In genomic region chr11:3855808-3856491, GRCh38 we compare ENCODE assay signal across 8 cellular contexts. TPM values are rescaled to one million over a fixed set of nuclear protein-coding genes. Genes with fewer than 3 reads are reported as not detected.
DNase-seq lines count a peak whose midpoint lies in the region; ATAC-seq, FAIRE-seq and TF ChIP-seq lines count a peak whose summit lies in the region.

No MANE protein-coding gene starts in this region.

- no peaks in the 10 kb centered on the region for H3K27me3 ChIP-seq in CD4-positive, alpha-beta memory T cell (ENCODE audit: insufficient read depth, low read length)
- H3K27me3 ChIP-seq in right lobe of liver: no peaks in the 10 kb centered on the region

- H3K27me3 Mint-ChIP-seq in CD4-positive, alpha-beta memory T cell: no peaks in the 10 kb centered on the region
- no peaks in the 10 kb centered on the region for H3K27me3 Mint-ChIP-seq in dendritic cell treated with granulocyte-macrophage colony-stimulating factor and Interleukin-4, amounts not matched to agents 40 ng/mL and 50 ng/mL, for 4 days
- no peaks in the 10 kb centered on the region for H3K27me3 Mint-ChIP-seq in stimulated activated naive CD8-positive, alpha-beta T cell treated with anti-CD3 and anti-CD28 coated beads, Interleukin-15, Interleukin-2, amounts not matched to agents 100 ng/mL and 50 ng/mL, for 24 hours

- ATAC-seq in GM19455 (IDR thresholded peaks at IDR 0.05; ENCODE audit: unreplicated experiment) (peak; percentile 23), right lobe of liver (peak; percentile 23 to 66 (median 50))

- peak overlapping the region; percentile 67 to 92 for H3K4me3 ChIP-seq in CD4-positive, alpha-beta memory T cell (ENCODE audit: low read length in 2 of 2)
- peak overlapping the region; percentile 74 to 96 (median 89) for H3K4me3 ChIP-seq in right lobe of liver

- peak overlapping the region; percentile 88 to 99 (median 95) for H3K27ac Mint-ChIP-seq in CD4-positive, alpha-beta memory T cell
- H3K27ac Mint-ChIP-seq in dendritic cell treated with granulocyte-macrophage colony-stimulating factor and Interleukin-4, amounts not matched to agents 40 ng/mL and 50 ng/mL, for 4 days: peak overlapping the region; percentile 99
- peak overlapping the region; percentile 93 for H3K27ac Mint-ChIP-seq in stimulated activated naive CD8-positive, alpha-beta T cell treated with anti-CD3 and anti-CD28 coated beads, Interleukin-15, Interleukin-2, amounts not matched to agents 100 ng/mL and 50 ng/mL, for 24 hours

- no peak for FAIRE-seq in GM19239 (lab: Jason Lieb, UNC)

- intact Hi-C loops in CD4-positive, alpha-beta memory T cell (cut with micrococcal nuclease): loop anchor here (1.0 to 5.0 kb wide), 4 partner anchors 8 to 129 kb away; no protein-coding TSS in a partner anchor
- intact Hi-C loops in dendritic cell treated with granulocyte-macrophage colony-stimulating factor and Interleukin-4, amounts not matched to agents 40 ng/mL and 50 ng/mL, for 4 days (cut with micrococcal nuclease): loop anchor here (2.0 to 10.0 kb wide), 3 partner anchors 15 to 99 kb away; partner anchors contain the start of gene RHOG
- intact Hi-C loops in right lobe of liver (cut with DNase I): loop anchor here (10.0 kb wide), 2 partner anchors 79 to 219 kb away; no protein-coding TSS in a partner anchor

- H3K36me3 Mint-ChIP-seq in CD4-positive, alpha-beta memory T cell: peaks cover 4 to 25% of the 10 kb centered on the region in 2 donors
- peaks cover 14% of the 10 kb centered on the region for H3K36me3 Mint-ChIP-seq in dendritic cell treated with granulocyte-macrophage colony-stimulating factor and Interleukin-4, amounts not matched to agents 40 ng/mL and 50 ng/mL, for 4 days (ENCODE audit: low read depth)
- H3K36me3 Mint-ChIP-seq in stimulated activated naive CD8-positive, alpha-beta T cell treated with anti-CD3 and anti-CD28 coated beads, Interleukin-15, Interleukin-2, amounts not matched to agents 100 ng/mL and 50 ng/mL, for 24 hours (ENCODE audit: low read depth): peaks cover 3% of the 10 kb centered on the region

- peaks cover 0 to 2% (median 0%) of the 10 kb centered on the region in 8 donors for H3K9me3 Mint-ChIP-seq in CD4-positive, alpha-beta memory T cell
- no peaks in the 10 kb centered on the region for H3K9me3 Mint-ChIP-seq in dendritic cell treated with granulocyte-macrophage colony-stimulating factor and Interleukin-4, amounts not matched to agents 40 ng/mL and 50 ng/mL, for 4 days
- H3K9me3 Mint-ChIP-seq in stimulated activated naive CD8-positive, alpha-beta T cell treated with anti-CD3 and anti-CD28 coated beads, Interleukin-15, Interleukin-2, amounts not matched to agents 100 ng/mL and 50 ng/mL, for 24 hours: no peaks in the 10 kb centered on the region

- TF ChIP-seq CTCF in right lobe of liver (IDR thresholded peaks at IDR 0.05): no peak

- H3K4me1 ChIP-seq in CD4-positive, alpha-beta memory T cell (ENCODE audit: insufficient read depth, low read length): peaks cover 71% of the 10 kb centered on the region
- H3K4me1 ChIP-seq in right lobe of liver: peaks cover 0 to 50% (median 20%) of the 10 kb centered on the region in 4 donors

- peak; percentile 20 for TF ChIP-seq POLR2A in right lobe of liver (IDR thresholded peaks at IDR 0.05)

- peak overlapping the region; percentile 79 to 97 (median 89) for H3K4me3 Mint-ChIP-seq in CD4-positive, alpha-beta memory T cell
- H3K4me3 Mint-ChIP-seq in dendritic cell treated with granulocyte-macrophage colony-stimulating factor and Interleukin-4, amounts not matched to agents 40 ng/mL and 50 ng/mL, for 4 days: peak overlapping the region; percentile 100
- peak overlapping the region; percentile 96 for H3K4me3 Mint-ChIP-seq in stimulated activated naive CD8-positive, alpha-beta T cell treated with anti-CD3 and anti-CD28 coated beads, Interleukin-15, Interleukin-2, amounts not matched to agents 100 ng/mL and 50 ng/mL, for 24 hours

- no peaks in the 10 kb centered on the region for H3K9me3 ChIP-seq in CD4-positive, alpha-beta memory T cell (ENCODE audit: control insufficient read depth in 1 of 2, low read length in 2 of 2)
- no peaks in the 10 kb centered on the region for H3K9me3 ChIP-seq in right lobe of liver

- no peaks in the 10 kb centered on the region for H3K36me3 ChIP-seq in CD4-positive, alpha-beta memory T cell (ENCODE audit: insufficient read depth, low read length)
- no peaks in the 10 kb centered on the region for H3K36me3 ChIP-seq in right lobe of liver

- CTCF ChIA-PET in CD4-positive, alpha-beta memory T cell (lab: Charles Lee; ENCODE audit: partially characterized antibody): interaction anchor here (0.5 to 25.8 kb wide), 38 partner anchors 17 to 255 kb away, joined by 3 to 934 read pairs (median 12); partner anchors contain the start of genes PGAP2 and RHOG

- peaks cover 56 to 79% (median 68%) of the 10 kb centered on the region in 4 donors for H3K4me1 Mint-ChIP-seq in CD4-positive, alpha-beta memory T cell
- H3K4me1 Mint-ChIP-seq in dendritic cell treated with granulocyte-macrophage colony-stimulating factor and Interleukin-4, amounts not matched to agents 40 ng/mL and 50 ng/mL, for 4 days (ENCODE audit: low read depth): peaks cover 63% of the 10 kb centered on the region
- peaks cover 70% of the 10 kb centered on the region for H3K4me1 Mint-ChIP-seq in stimulated activated naive CD8-positive, alpha-beta T cell treated with anti-CD3 and anti-CD28 coated beads, Interleukin-15, Interleukin-2, amounts not matched to agents 100 ng/mL and 50 ng/mL, for 24 hours (ENCODE audit: low read depth)

- POLR2A ChIA-PET in CD4-positive, alpha-beta memory T cell (lab: Charles Lee; ENCODE audit: partially characterized antibody): interaction anchor here (0.6 to 9.1 kb wide), 38 partner anchors 9 to 237 kb away, joined by 3 to 659 read pairs (median 12); partner anchors contain the start of genes NUP98, PGAP2, RHOG and RRM1

- DNase-seq in CD4-positive, alpha-beta memory T cell: peak; percentile 36 to 66 (median 40)
- DNase-seq in HK-2 (ENCODE audit: unreplicated experiment): peak; percentile 67
- peak; percentile 33 for DNase-seq in T-helper 9 cell
- peak; percentile 69 to 83 (median 82) for DNase-seq in right lobe of liver
- DNase-seq in GM19239 (ENCODE audit: insufficient read length, low spot score): no peak

- 0% methylated on average over 8 of the region's 40 CpGs for WGBS in right lobe of liver (ENCODE audit: insufficient coverage, low coverage, low lambda C conversion rate, missing lambda C conversion rate)

- H3K27ac ChIP-seq in CD4-positive, alpha-beta memory T cell (ENCODE audit: low read depth, low read length): peak overlapping the region; percentile 94
- peak overlapping the region; percentile 94 to 99 (median 95) for H3K27ac ChIP-seq in right lobe of liver

RNA-seq across cellular contexts. Expression of gene STIM1, which starts 0.5 kb away (rescaled TPM):
- total RNA-seq in CD4-positive, alpha-beta memory T cell: 10 to 100 TPM; 87.1 to 87.4 TPM
- 10 to 100 TPM; 27.7 to 43.8 TPM for polyA plus RNA-seq in CD4-positive, alpha-beta memory T cell
- total RNA-seq in right lobe of liver: 10 to 100 TPM; 36.4 to 48.0 (median 40.5) TPM

RNA-seq across cellular contexts. Expression of gene RHOG, which starts 15.2 kb away (rescaled TPM):
- total RNA-seq in CD4-positive, alpha-beta memory T cell: 100 to 1,000 TPM in 1 of 2 experiments, 10 to 100 TPM in 1; 99.4 to 103 TPM
- polyA plus RNA-seq in CD4-positive, alpha-beta memory T cell: 100 to 1,000 TPM; 124 to 228 TPM
- total RNA-seq in right lobe of liver: 10 to 100 TPM; 13.9 to 31.5 (median 22.0) TPM

RNA-seq across cellular contexts. Expression of gene PGAP2, which starts 47.6 kb away (rescaled TPM):
- 10 to 100 TPM; 18.4 to 20.7 TPM for total RNA-seq in CD4-positive, alpha-beta memory T cell
- polyA plus RNA-seq in CD4-positive, alpha-beta memory T cell: 10 to 100 TPM; 16.2 to 18.6 TPM
- 10 to 100 TPM; 14.8 to 26.8 (median 17.9) TPM for total RNA-seq in right lobe of liver

RNA-seq across cellular contexts. Expression of gene NUP98, which starts 58.6 kb away (rescaled TPM):
- total RNA-seq in CD4-positive, alpha-beta memory T cell: 100 to 1,000 TPM; 109 to 112 TPM
- 10 to 100 TPM; 31.9 to 51.8 TPM for polyA plus RNA-seq in CD4-positive, alpha-beta memory T cell
- 10 to 100 TPM; 29.7 to 69.0 (median 34.3) TPM for total RNA-seq in right lobe of liver
